28 cellular contexts compared by ENCODE assay signal in the genomic region with DNA sequence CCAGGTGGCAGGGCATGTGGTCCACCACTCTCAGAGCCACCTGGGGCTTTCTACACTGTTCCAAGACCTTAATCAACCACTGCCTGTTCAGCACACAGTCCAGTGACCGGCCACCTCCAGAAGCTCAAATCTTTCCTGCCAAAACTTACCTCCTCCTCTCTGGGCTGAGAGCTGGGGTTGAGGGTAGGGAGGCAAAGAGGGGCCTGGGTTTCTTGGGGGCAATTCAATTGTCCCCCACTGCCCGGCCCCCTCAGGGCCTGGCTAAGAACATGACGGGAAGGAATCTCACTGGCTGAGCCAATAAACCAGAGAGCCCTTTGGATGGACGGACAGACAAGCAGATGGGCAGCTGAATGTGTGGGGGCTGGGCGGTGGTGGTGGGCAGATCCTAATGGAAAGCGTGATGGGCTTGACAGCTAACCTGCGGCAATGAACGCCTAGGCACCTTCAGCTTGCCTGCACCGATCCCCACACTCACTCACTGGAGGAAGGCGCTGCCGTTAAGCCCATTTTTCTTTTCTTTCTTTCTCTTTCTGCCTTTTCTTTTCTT. TPM values are rescaled to one million over a fixed set of nuclear protein-coding genes. Genes with fewer than 3 reads are reported as not detected.
"Had no signal": no experiment of that assay in that cellular context is flagged by ENCODE, and none has a peak within 500 bp of the region (broad histone marks: within the 10 kb centered on the region; RNA-seq: fewer than 3 reads in every experiment).

No MANE protein-coding gene starts in this region.

- DNase-seq: cerebellar nuclear complex; colonic mucosa; dermis blood vessel endothelial cell; foreskin melanocyte; hypothalamus; natural killer cell; occipital lobe; right lobe of liver; stimulated activated CD4-positive, alpha-beta T cell treated with anti-CD3 and anti-CD28 coated beads, Interleukin-2, amount 100 ng/mL, for 24 hours; stimulated activated CD4-positive, alpha-beta T cell treated with anti-CD3 and anti-CD28 coated beads, Interleukin-4, amount 100 ng/mL, for 4 hours; stimulated activated naive B cell treated with anti-CD40 and anti-IgM and Interleukin-4, amounts not matched to agents 10 μg/mL and 1 μg/mL and 100 μg/mL, for 72 hours; stimulated activated naive CD8-positive, alpha-beta T cell treated with anti-CD3 and anti-CD28 coated beads, Interleukin-15, amount 100 ng/mL, for 72 hours; testis; upper lobe of right lung had no signal

- ATAC-seq: heart left ventricle; left lobe of liver; lower lobe of right lung; natural killer cell; stimulated activated naive B cell treated with anti-CD40 and anti-IgM and Interleukin-4, amounts not matched to agents 10 μg/mL and 1 μg/mL and 100 μg/mL, for 72 hours; stimulated activated naive CD8-positive, alpha-beta T cell treated with anti-CD3 and anti-CD28 coated beads, Interleukin-15, amount 100 ng/mL, for 72 hours; upper lobe of right lung had no signal

- H3K27me3 ChIP-seq: testis had no signal

- H3K4me3 ChIP-seq: colonic mucosa, heart left ventricle, lower lobe of right lung, prostate gland, right lobe of liver, testis, tibial nerve, upper lobe of right lung had no signal

- H3K9me3 Mint-ChIP-seq: memory B cell; mesothelial cell of epicardium; natural killer cell; neural crest cell; stimulated activated naive B cell treated with anti-CD40 and anti-IgM and Interleukin-4, amounts not matched to agents 10 μg/mL and 1 μg/mL and 100 μg/mL, for 72 hours; stimulated activated naive CD8-positive, alpha-beta T cell treated with anti-CD3 and anti-CD28 coated beads, Interleukin-15, amount 100 ng/mL, for 72 hours had no signal

- H3K27ac ChIP-seq: colonic mucosa, heart left ventricle, lower lobe of right lung, parathyroid adenoma, prostate gland, right lobe of liver, testis, tibial nerve, upper lobe of right lung had no signal

- H3K4me1 ChIP-seq: parathyroid adenoma, prostate gland had no signal

- H3K9me3 ChIP-seq: colonic mucosa, heart left ventricle, lower lobe of right lung, prostate gland, right lobe of liver, testis, tibial nerve, upper lobe of right lung had no signal

- H3K36me3 ChIP-seq: colonic mucosa, heart left ventricle, lower lobe of right lung, prostate gland, right lobe of liver, tibial nerve, upper lobe of right lung had no signal

- H3K27ac Mint-ChIP-seq: memory B cell; mesothelial cell of epicardium; natural killer cell; stimulated activated naive B cell treated with anti-CD40 and anti-IgM and Interleukin-4, amounts not matched to agents 10 μg/mL and 1 μg/mL and 100 μg/mL, for 72 hours; stimulated activated naive CD8-positive, alpha-beta T cell treated with anti-CD3 and anti-CD28 coated beads, Interleukin-15, amount 100 ng/mL, for 72 hours had no signal

- H3K4me3 Mint-ChIP-seq: memory B cell; mesothelial cell of epicardium; natural killer cell; neural crest cell; stimulated activated naive B cell treated with anti-CD40 and anti-IgM and Interleukin-4, amounts not matched to agents 10 μg/mL and 1 μg/mL and 100 μg/mL, for 72 hours; stimulated activated naive CD8-positive, alpha-beta T cell treated with anti-CD3 and anti-CD28 coated beads, Interleukin-15, amount 100 ng/mL, for 72 hours had no signal

- H3K36me3 Mint-ChIP-seq: mesothelial cell of epicardium had no signal

RNA-seq across cellular contexts. Expression of a gene that starts 5.4 kb away (rescaled TPM):
- total RNA-seq: dermis blood vessel endothelial cell, heart left ventricle, lower lobe of right lung, myocyte, natural killer cell, renal cortical epithelial cell, skeletal muscle tissue, subcutaneous adipose tissue, tibial nerve, upper lobe of right lung had no signal

RNA-seq across cellular contexts. Expression of a gene that starts 51.6 kb away (rescaled TPM):
- total RNA-seq: colonic mucosa, dermis blood vessel endothelial cell, heart left ventricle, left lobe of liver, lower lobe of right lung, mucosa of gallbladder, myocyte, natural killer cell, occipital lobe, renal cortical epithelial cell, right lobe of liver, skeletal muscle tissue, subcutaneous adipose tissue, tibial nerve, upper lobe of right lung had no signal
- polyA plus RNA-seq: heart left ventricle had no signal
